In genomic region chr3:47513125-47513929, GRCh38 we compare ENCODE assay signal across 8 cellular contexts. TPM values are rescaled to one million over a fixed set of nuclear protein-coding genes. Genes with fewer than 3 reads are reported as not detected.
DNase-seq lines count a peak whose midpoint lies in the region; ATAC-seq and TF ChIP-seq lines count a peak whose summit lies in the region.

Gene ELP6 (minus strand): TSS chr3:47513712. CDS start chr3:47513590, 122 bp downstream.

- peak within 1 kb of the TSS; percentile 94 for H3K4me2 ChIP-seq in fibroblast of lung (ENCODE audit: extremely low read depth, insufficient read depth, low read length)

- no peaks in the 10 kb centered on the region for H4K20me1 ChIP-seq in fibroblast of lung (ENCODE audit: control insufficient read depth, extremely low read depth, insufficient read depth, low read length)

- H3K36me3 Mint-ChIP-seq in activated T-helper 17 cell treated with anti-CD3 and anti-CD28 coated beads, Interleukin-2, amount 50 U/mL, for 72 hours (ENCODE audit: low read depth): peaks cover 44% of the 10 kb centered on the region
- H3K36me3 Mint-ChIP-seq in naive thymus-derived CD8-positive, alpha-beta T cell: peaks cover 0 to 21% (median 2%) of the 10 kb centered on the region in 3 donors

- CTCF ChIA-PET in RWPE1 (lab: Yijun Ruan, JAX): interaction anchor here (0.7 kb wide), 1 partner anchor 50 kb away, joined by 3 read pairs; no protein-coding TSS in a partner anchor

- no peaks in the 10 kb centered on the region for H3K27me3 ChIP-seq in fibroblast of lung (ENCODE audit: control insufficient read depth, insufficient read depth, low read length)

- H3K27me3 Mint-ChIP-seq in activated T-helper 17 cell treated with anti-CD3 and anti-CD28 coated beads, Interleukin-2, amount 50 U/mL, for 72 hours: no peaks in the 10 kb centered on the region
- H3K27me3 Mint-ChIP-seq in naive thymus-derived CD8-positive, alpha-beta T cell: no peaks in the 10 kb centered on the region

- H3K4me3 Mint-ChIP-seq in activated T-helper 17 cell treated with anti-CD3 and anti-CD28 coated beads, Interleukin-2, amount 50 U/mL, for 72 hours: peak within 1 kb of the TSS; percentile 91
- H3K4me3 Mint-ChIP-seq in naive thymus-derived CD8-positive, alpha-beta T cell: peak within 1 kb of the TSS; percentile 95 to 99 (median 96)

- H3K9ac ChIP-seq in fibroblast of lung (ENCODE audit: insufficient read depth, low read length): peak within 1 kb of the TSS; percentile 79

- DNase-seq in ELR (ENCODE audit: low read depth): peak; percentile 95
- peak; percentile 89 for DNase-seq in H4 (ENCODE audit: low spot score)
- DNase-seq in LNCaP clone FGC (ENCODE audit: low read depth): peak; percentile 84
- DNase-seq in RWPE1 (ENCODE audit: low spot score): peak; percentile 91
- peak; percentile 94 to 96 for DNase-seq in fibroblast of lung (ENCODE audit: low read depth in 2 of 2)
- peak; percentile 95 to 100 (median 98) for DNase-seq in naive thymus-derived CD8-positive, alpha-beta T cell
- DNase-seq in stimulated activated naive CD4-positive, alpha-beta T cell (lab: John Stamatoyannopoulos, UW): peak; percentile 95 to 100 (median 98)

- H3K9me3 ChIP-seq in fibroblast of lung (ENCODE audit: control insufficient read depth, insufficient read depth, low read depth, low read length): no peaks in the 10 kb centered on the region

- H3K4me1 Mint-ChIP-seq in activated T-helper 17 cell treated with anti-CD3 and anti-CD28 coated beads, Interleukin-2, amount 50 U/mL, for 72 hours: peaks cover 6% of the 10 kb centered on the region
- H3K4me1 Mint-ChIP-seq in naive thymus-derived CD8-positive, alpha-beta T cell: peaks cover 6 to 30% (median 22%) of the 10 kb centered on the region in 4 donors

- H3K4me3 ChIP-seq in LNCaP clone FGC (ENCODE audit: low read depth, low read length) (peak within 1 kb of the TSS; percentile 81), fibroblast of lung (replicated peaks in 1 of 4; ENCODE audit: control extremely low read depth in 1 of 4, insufficient read depth in 1 of 4, low read depth in 3 of 4, low read length in 4 of 4) (peak within 1 kb of the TSS; percentile 57 to 91 (median 87))

- no peaks in the 10 kb centered on the region for H3K9me3 Mint-ChIP-seq in activated T-helper 17 cell treated with anti-CD3 and anti-CD28 coated beads, Interleukin-2, amount 50 U/mL, for 72 hours
- H3K9me3 Mint-ChIP-seq in naive thymus-derived CD8-positive, alpha-beta T cell: no peaks in the 10 kb centered on the region

- POLR2A ChIA-PET in RWPE1 (lab: Yijun Ruan, JAX; ENCODE audit: low non-redundant PET): interaction anchor here (0.7 kb wide), 1 partner anchor 273 kb away, joined by 13 read pairs; no protein-coding TSS in a partner anchor
- POLR2A ChIA-PET in naive thymus-derived CD8-positive, alpha-beta T cell (lab: Charles Lee): interaction anchor here (0.6 to 1.7 kb wide), 9 partner anchors 13 to 976 kb away, joined by 3 to 7 read pairs (median 3); no protein-coding TSS in a partner anchor

- peak; percentile 97 for ATAC-seq in activated T-helper 17 cell treated with anti-CD3 and anti-CD28 coated beads, Interleukin-2, amount 50 U/mL, for 72 hours (replicated peaks)
- peak; percentile 93 to 94 for ATAC-seq in naive thymus-derived CD8-positive, alpha-beta T cell

- peak within 1 kb of the TSS; percentile 95 for H3K27ac Mint-ChIP-seq in activated T-helper 17 cell treated with anti-CD3 and anti-CD28 coated beads, Interleukin-2, amount 50 U/mL, for 72 hours
- H3K27ac Mint-ChIP-seq in naive thymus-derived CD8-positive, alpha-beta T cell: peak within 1 kb of the TSS; percentile 93 to 99 (median 98)

- H3K4me1 ChIP-seq in fibroblast of lung (ENCODE audit: control insufficient read depth, extremely low read depth, insufficient read depth, low read length): peaks cover 4% of the 10 kb centered on the region

- peaks cover 21% of the 10 kb centered on the region for H3K79me2 ChIP-seq in fibroblast of lung (ENCODE audit: control insufficient read depth, insufficient read depth, low read length)

- peaks cover 5% of the 10 kb centered on the region for H3K36me3 ChIP-seq in fibroblast of lung (ENCODE audit: control insufficient read depth, insufficient read depth, low read length)

- peak within 1 kb of the TSS; percentile 100 for H3K27ac ChIP-seq in RWPE1
- H3K27ac ChIP-seq in fibroblast of lung (ENCODE audit: insufficient read depth, low read length): peak within 1 kb of the TSS; percentile 90

- TF ChIP-seq CTCF in LNCaP clone FGC (IDR thresholded peaks at IDR 0.05; ENCODE audit: control insufficient read depth, extremely low read depth, insufficient read depth): peak; percentile 54
- peak; percentile 58 for TF ChIP-seq CTCF in RWPE1 (conservative IDR thresholded peaks at IDR 0.05; ENCODE audit: low read depth)
- TF ChIP-seq CTCF in fibroblast of lung (conservative IDR thresholded peaks at IDR 0.05 in 1 of 2, IDR thresholded peaks at IDR 0.05 in 1 of 2; ENCODE audit: low read depth in 1 of 2, low read length in 2 of 2): peak in 1 of 2 donors; percentile 37

- peak within 1 kb of the TSS; percentile 82 for H2AFZ ChIP-seq in fibroblast of lung (ENCODE audit: low read length)

RNA-seq across cellular contexts. Expression of gene ELP6, which starts in this region (rescaled TPM):
- total RNA-seq in H4 (2014; rRNA removed; shearing (Covaris generic)): 21.0 and 35.4 TPM in 2 replicates
- 10 to 100 TPM; 38.6 to 45.8 TPM for total RNA-seq in activated T-helper 17 cell treated with anti-CD3 and anti-CD28 coated beads, Interleukin-2, amount 50 U/mL, for 72 hours
- total RNA-seq in fibroblast of lung: 20.0 and 35.2 TPM in 2 replicates
- polyA plus RNA-seq in fibroblast of lung: 37.2 and 45.8 TPM in 2 replicates
- 28.0 and 37.8 TPM in 2 replicates for polyA plus RNA-seq in fibroblast of lung (2012)
- polyA minus RNA-seq in fibroblast of lung (ENCODE audit: low replicate concordance): 33.9 and 47.2 TPM in 2 replicates
- 10 to 100 TPM; 30.1 to 39.5 TPM for total RNA-seq in naive thymus-derived CD8-positive, alpha-beta T cell
- polyA plus RNA-seq in naive thymus-derived CD8-positive, alpha-beta T cell: 10 to 100 TPM; 29.9 to 41.9 (median 33.8) TPM

Comparison
In these comparisons a context has a peak if more than half of its experiments do, and no peak if none do; other contexts are left out.
1. Peak in every context shown above with its lines: DNase-seq, ATAC-seq, H3K4me3 ChIP-seq and H3K27ac ChIP-seq.